In genomic region chr3:52041118-52041847, GRCh38 we compare ENCODE assay signal across 8 cellular contexts. TPM values are rescaled to one million over a fixed set of nuclear protein-coding genes. Genes with fewer than 3 reads are reported as not detected.
DNase-seq lines count a peak whose midpoint lies in the region; ATAC-seq and TF ChIP-seq lines count a peak whose summit lies in the region.
"Had no signal": no experiment of that assay in that cellular context is flagged by ENCODE, and none has a peak within 500 bp of the region (broad histone marks: within the 10 kb centered on the region; RNA-seq: fewer than 3 reads in every experiment).

No MANE protein-coding gene starts in this region.

- H3K4me1 ChIP-seq in HEK293 (ENCODE audit: control insufficient read depth, insufficient read depth, low read length) (no peaks in the 10 kb centered on the region), heart right ventricle (peaks cover 13 to 44% (median 30%) of the 10 kb centered on the region in 9 donors)
- H3K4me1 ChIP-seq: parathyroid adenoma had no signal

- CTCF ChIA-PET in HEK293 (lab: Yijun Ruan, JAX) = interaction anchor here (0.7 to 0.8 kb wide), 2 partner anchors 12 to 32 kb away, joined by 3 to 4 read pairs; no protein-coding TSS in a partner anchor

- H3K27ac ChIP-seq in HEK293 (ENCODE audit: extremely low read depth, low read depth, low read length) (no peak overlapping the region), heart right ventricle (peak overlapping the region in 9 of 10 donors; percentile 43 to 90 (median 82))
- H3K27ac ChIP-seq: parathyroid adenoma had no signal

- intact Hi-C loops in heart right ventricle (cut with DNase I) = no loop called here

- TF ChIP-seq CTCF in HEK293 (tag by site-specific recombination; IDR thresholded peaks at IDR 0.05) (peak; percentile 48; the same call in 1 of the 2 replicates), heart right ventricle (IDR thresholded peaks at IDR 0.05) (peak in 6 of 9 donors; percentile 18 to 43 (median 31))

- H3K27me3 ChIP-seq in heart right ventricle = no peaks in the 10 kb centered on the region

- no peaks in the 10 kb centered on the region for H3K36me3 Mint-ChIP-seq in stimulated activated effector memory CD8-positive, alpha-beta T cell treated with anti-CD3 and anti-CD28 coated beads, Interleukin-12 subunit alpha, Interleukin-12 subunit beta, amount 100 ng/mL, for 72 hours

- ATAC-seq in heart right ventricle (peak in 4 of 8 donors; percentile 24 to 43 (median 29)), HG02588 (IDR thresholded peaks at IDR 0.05; ENCODE audit: unreplicated experiment) (no peak)
- no peak for ATAC-seq in stimulated activated effector memory CD8-positive, alpha-beta T cell treated with anti-CD3 and anti-CD28 coated beads, Interleukin-12 subunit alpha, Interleukin-12 subunit beta, amount 100 ng/mL, for 72 hours

- no peak overlapping the region for H3K4me3 Mint-ChIP-seq in stimulated activated effector memory CD8-positive, alpha-beta T cell treated with anti-CD3 and anti-CD28 coated beads, Interleukin-12 subunit alpha, Interleukin-12 subunit beta, amount 100 ng/mL, for 72 hours

- H3K9me3 ChIP-seq in HEK293 (ENCODE audit: control insufficient read depth, insufficient read depth, low read depth, low read length) (no peaks in the 10 kb centered on the region), heart right ventricle (no peaks in the 10 kb centered on the region)

- H3K4me3 ChIP-seq in HEK293 (ENCODE audit: low read depth, low read length) = no peak overlapping the region
- H3K4me3 ChIP-seq in heart right ventricle = no peak overlapping the region

- no peaks in the 10 kb centered on the region for H3K36me3 ChIP-seq in HEK293 (ENCODE audit: control insufficient read depth in 2 of 2, insufficient read depth in 1 of 2, low read length in 2 of 2)
- no peaks in the 10 kb centered on the region for H3K36me3 ChIP-seq in heart right ventricle

- H3K27ac Mint-ChIP-seq in stimulated activated effector memory CD8-positive, alpha-beta T cell treated with anti-CD3 and anti-CD28 coated beads, Interleukin-12 subunit alpha, Interleukin-12 subunit beta, amount 100 ng/mL, for 72 hours = peak overlapping the region; percentile 79

- peaks cover 24% of the 10 kb centered on the region for H3K4me1 Mint-ChIP-seq in stimulated activated effector memory CD8-positive, alpha-beta T cell treated with anti-CD3 and anti-CD28 coated beads, Interleukin-12 subunit alpha, Interleukin-12 subunit beta, amount 100 ng/mL, for 72 hours

- POLR2A ChIA-PET in HEK293 (lab: Yijun Ruan, JAX) = interaction anchor here (0.9 to 1.3 kb wide), 2 partner anchors 9 to 16 kb away, joined by 3 read pairs; no protein-coding TSS in a partner anchor

- 78 to 80% methylated on average over 11 of the region's 11 CpGs for WGBS in heart right ventricle, 2 donors

- no peaks in the 10 kb centered on the region for H3K9me3 Mint-ChIP-seq in stimulated activated effector memory CD8-positive, alpha-beta T cell treated with anti-CD3 and anti-CD28 coated beads, Interleukin-12 subunit alpha, Interleukin-12 subunit beta, amount 100 ng/mL, for 72 hours

- DNase-seq in UCSD-AML1 (lab: John Stamatoyannopoulos, UW; ENCODE audit: unreplicated experiment) = peak; percentile 45
- DNase-seq in heart right ventricle = no peak
- no peak for DNase-seq in stimulated activated effector memory CD8-positive, alpha-beta T cell treated with anti-CD3 and anti-CD28 coated beads, Interleukin-12 subunit alpha, Interleukin-12 subunit beta, amount 100 ng/mL, for 72 hours (ENCODE audit: low spot score in 2 of 2)
- no peak for DNase-seq in activated CD4-positive, alpha-beta T cell treated with anti-CD3 and anti-CD28 coated beads for 1 hour
- DNase-seq in NCI-H146 treated with DMSO at 0.1 percent for 48 hours (lab: John Stamatoyannopoulos, UW; ENCODE audit: unreplicated experiment) = no peak

TF ChIP-seq in HEK293, 187 proteins besides CTCF, POLR2A, EP300 and RAD21:
- TF ChIP-seq ZNF560 (tag by site-specific recombination; IDR thresholded peaks at IDR 0.05; ENCODE audit: borderline replicate concordance) (no peak), ZNF175 (tag by site-specific recombination; IDR thresholded peaks at IDR 0.05) (no peak), ZNF341 (tag by site-specific recombination; IDR thresholded peaks at IDR 0.05; ENCODE audit: low read depth) (no peak), AEBP2 (tag by site-specific recombination; IDR thresholded peaks at IDR 0.05; ENCODE audit: borderline replicate concordance) (no peak), ZNF324 (tag by site-specific recombination; IDR thresholded peaks at IDR 0.05) (no peak), KLF1 (tag by site-specific recombination; IDR thresholded peaks at IDR 0.05) (0 out of 2 replicates have a peak, but pooled peaks have one; percentile 20), ZBTB10 (tag by site-specific recombination; IDR thresholded peaks at IDR 0.05) (no peak), PRDM1 (tag by site-specific recombination; IDR thresholded peaks at IDR 0.05) (no peak), ZNF18 (tag by site-specific recombination; IDR thresholded peaks at IDR 0.05) (no peak), ZBTB17 (tag by site-specific recombination; IDR thresholded peaks at IDR 0.05) (peak; percentile 59; the same call in 1 of the 2 replicates)
TF ChIP-seq in HEK293: peak in this region for 2.

RNA-seq across cellular contexts. Expression of gene DUSP7, which starts 15.1 kb away (rescaled TPM):
- total RNA-seq in heart right ventricle = 10 to 100 TPM; 11.3 to 29.7 (median 15.8) TPM
- 10 to 100 TPM; 10.4 to 19.2 TPM for polyA plus RNA-seq in heart right ventricle

RNA-seq across cellular contexts. Expression of gene RPL29, which starts 45.6 kb away (rescaled TPM):
- total RNA-seq in heart right ventricle = 100 to 1,000 TPM; 505 to 754 (median 626) TPM
- polyA plus RNA-seq in heart right ventricle = 1,000 to 10,000 TPM; 1,450 to 1,915 TPM

RNA-seq across cellular contexts. Expression of gene ACY1, which starts 57.9 kb away (rescaled TPM):
- total RNA-seq in heart right ventricle = 10 to 100 TPM; 18.7 to 45.6 (median 24.7) TPM
- 10 to 100 TPM; 24.6 to 28.3 TPM for polyA plus RNA-seq in heart right ventricle
